ENCODE assay signal across 8 cellular contexts in genomic region chr1:180515857-180516388, GRCh38. TPM values are rescaled to one million over a fixed set of nuclear protein-coding genes. Genes with fewer than 3 reads are reported as not detected.
DNase-seq lines count a peak whose midpoint lies in the region; ATAC-seq and TF ChIP-seq lines count a peak whose summit lies in the region.

No MANE protein-coding gene starts in this region.

- CTCF ChIA-PET in activated CD4-positive, alpha-beta T cell treated with anti-CD3 and anti-CD28 coated beads for 36 hours (lab: Charles Lee), result interaction anchor here (0.6 to 10.4 kb wide), 35 partner anchors 11 to 652 kb away, joined by 3 to 142 read pairs (median 4); partner anchors contain the start of gene ACBD6

- no peak overlapping the region for H3K27ac Mint-ChIP-seq in activated CD4-positive, alpha-beta T cell treated with anti-CD3 and anti-CD28 coated beads for 36 hours

- peak; percentile 78 for TF ChIP-seq CTCF in colonic mucosa (IDR thresholded peaks at IDR 0.05)
- peak; percentile 82 for TF ChIP-seq CTCF in liver (IDR thresholded peaks at IDR 0.05; ENCODE audit: low read depth, low read length, missing input control)

- H3K4me1 ChIP-seq in colonic mucosa (no peaks in the 10 kb centered on the region), liver (ENCODE audit: control insufficient read depth in 4 of 4, insufficient read depth in 4 of 4, low read length in 3 of 4) (peaks cover 0 to 3% (median 0%) of the 10 kb centered on the region in 4 donors)

- no peaks in the 10 kb centered on the region for H3K9me3 ChIP-seq in colonic mucosa
- H3K9me3 ChIP-seq in liver (ENCODE audit: control insufficient read depth in 4 of 4, low read length in 3 of 4), result no peaks in the 10 kb centered on the region

- H3K9ac ChIP-seq in colonic mucosa (ENCODE audit: low read depth in 2 of 2, low read length in 2 of 2) (no peak overlapping the region), liver (ENCODE audit: low read depth in 1 of 2, low read length in 2 of 2) (no peak overlapping the region)

- peak; percentile 98 for ATAC-seq in HG03432 (IDR thresholded peaks at IDR 0.05; ENCODE audit: unreplicated experiment)
- ATAC-seq in activated CD4-positive, alpha-beta T cell treated with anti-CD3 and anti-CD28 coated beads for 36 hours, result peak; percentile 100

- H3K36me3 ChIP-seq in colonic mucosa (no peaks in the 10 kb centered on the region), liver (ENCODE audit: control insufficient read depth in 4 of 4, insufficient read depth in 3 of 4, low read depth in 1 of 4, low read length in 3 of 4) (no peaks in the 10 kb centered on the region)

- no peaks in the 10 kb centered on the region for H3K9me3 Mint-ChIP-seq in activated CD4-positive, alpha-beta T cell treated with anti-CD3 and anti-CD28 coated beads for 36 hours (ENCODE audit: low read depth)

- peak; percentile 97 to 98 for TF ChIP-seq RAD21 in liver (IDR thresholded peaks at IDR 0.05)

- DNase-seq in C1 segment of cervical spinal cord (lab: John Stamatoyannopoulos, UW) (peak in 12 of 14 donors; percentile 7 to 57 (median 24)), GM19238 (ENCODE audit: insufficient read length, low spot score) (peak; percentile 65), NCI-H510A treated with DMSO at 0.1 percent for 48 hours (lab: John Stamatoyannopoulos, UW) (peak; percentile 91), colonic mucosa (peak; percentile 72)
- peak; percentile 76 for DNase-seq in activated CD4-positive, alpha-beta T cell treated with anti-CD3 and anti-CD28 coated beads for 36 hours
- DNase-seq in stimulated activated CD8-positive, alpha-beta memory T cell treated with anti-CD3 and anti-CD28 coated beads, Interleukin-12 subunit alpha, Interleukin-12 subunit beta, amount 100 ng/mL, for 1 hour (ENCODE audit: low read depth), result peak; percentile 40

- no peaks in the 10 kb centered on the region for H3K4me1 Mint-ChIP-seq in activated CD4-positive, alpha-beta T cell treated with anti-CD3 and anti-CD28 coated beads for 36 hours

- no peak overlapping the region for H3K4me3 Mint-ChIP-seq in activated CD4-positive, alpha-beta T cell treated with anti-CD3 and anti-CD28 coated beads for 36 hours

- no peaks in the 10 kb centered on the region for H3K27me3 ChIP-seq in colonic mucosa
- no peaks in the 10 kb centered on the region for H3K27me3 ChIP-seq in liver (ENCODE audit: control insufficient read depth in 4 of 4, insufficient read depth in 4 of 4, low read length in 3 of 4)

- POLR2A ChIA-PET in activated CD4-positive, alpha-beta T cell treated with anti-CD3 and anti-CD28 coated beads for 36 hours (lab: Charles Lee), result interaction anchor here (0.6 kb wide), 1 partner anchor 272 kb away, joined by 6 read pairs; no protein-coding TSS in a partner anchor

- intact Hi-C loops in activated CD4-positive, alpha-beta T cell treated with anti-CD3 and anti-CD28 coated beads for 36 hours (cut with DNase I, micrococcal nuclease), result loop anchor here (1.0 to 10.0 kb wide), 5 partner anchors 344 to 909 kb away; no protein-coding TSS in a partner anchor
- intact Hi-C loops in colonic mucosa (cut with DNase I), result loop anchor here (5.0 kb wide), 1 partner anchor 346 kb away; no protein-coding TSS in a partner anchor

- 14% methylated on average over 8 of the region's 8 CpGs for WGBS in liver

- H3K4me3 ChIP-seq in colonic mucosa (no peak overlapping the region), liver (ENCODE audit: low read depth in 1 of 3, low read length in 3 of 3) (no peak overlapping the region)

- H3K27ac ChIP-seq in colonic mucosa, result no peak overlapping the region
- no peak overlapping the region for H3K27ac ChIP-seq in liver (ENCODE audit: low read depth in 1 of 2, low read length in 2 of 2)

- H3K27me3 Mint-ChIP-seq in activated CD4-positive, alpha-beta T cell treated with anti-CD3 and anti-CD28 coated beads for 36 hours, result peaks cover 4% of the 10 kb centered on the region

- no peaks in the 10 kb centered on the region for H3K36me3 Mint-ChIP-seq in activated CD4-positive, alpha-beta T cell treated with anti-CD3 and anti-CD28 coated beads for 36 hours (ENCODE audit: low read depth)

TF ChIP-seq in liver, 16 proteins besides CTCF, POLR2A, EP300 and RAD21:
- no peak for TF ChIP-seq MAX (IDR thresholded peaks at IDR 0.05)
- TF ChIP-seq HNF4G (IDR thresholded peaks at IDR 0.05), result no peak
- TF ChIP-seq JUND (IDR thresholded peaks at IDR 0.05), result no peak
- TF ChIP-seq REST (IDR thresholded peaks at IDR 0.05), result no peak
- TF ChIP-seq EGR1 (IDR thresholded peaks at IDR 0.05; ENCODE audit: low read depth in 2 of 2), result no peak
- no peak for TF ChIP-seq YY1 (IDR thresholded peaks at IDR 0.05)
- TF ChIP-seq ZBTB33 (IDR thresholded peaks at IDR 0.05), result no peak
- no peak for TF ChIP-seq FOXA2 (IDR thresholded peaks at IDR 0.05)
- no peak for TF ChIP-seq RXRA (IDR thresholded peaks at IDR 0.05)
- TF ChIP-seq SP1 (IDR thresholded peaks at IDR 0.05), result no peak
- TF ChIP-seq HNF4A (conservative IDR thresholded peaks at IDR 0.05), result no peak
- no peak for TF ChIP-seq NR2F2 (IDR thresholded peaks at IDR 0.05)

RNA-seq across cellular contexts. Expression of gene ACBD6, which starts 13.5 kb away (rescaled TPM):
- 10 to 100 TPM; 45.6 to 46.8 TPM for total RNA-seq in activated CD4-positive, alpha-beta T cell treated with anti-CD3 and anti-CD28 coated beads for 36 hours
- total RNA-seq in colonic mucosa, result 10 to 100 TPM; 16.1 to 25.8 TPM
- 10 to 100 TPM; 16.1 to 17.3 TPM for total RNA-seq in liver
- 10 to 100 TPM in 1 of 2 donors, 1 to 10 TPM in 1; 8.3 to 11.9 TPM for polyA plus RNA-seq in liver

RNA-seq across cellular contexts. Expression of gene OVAAL, which starts 42.8 kb away (rescaled TPM):
- not detected for total RNA-seq in activated CD4-positive, alpha-beta T cell treated with anti-CD3 and anti-CD28 coated beads for 36 hours
- total RNA-seq in colonic mucosa (not detected), liver (not detected)
- not detected for polyA plus RNA-seq in liver

Comparison
In these comparisons a context has a peak if more than half of its experiments do, and no peak if none do; other contexts are left out.
1. DNase-seq: peak in every context shown above with its lines; median percentile 91 in NCI-H510A treated with DMSO at 0.1 percent for 48 hours; 76 in activated CD4-positive, alpha-beta T cell treated with anti-CD3 and anti-CD28 coated beads for 36 hours; 72 in colonic mucosa; 65 in GM19238; 40 in stimulated activated CD8-positive, alpha-beta memory T cell treated with anti-CD3 and anti-CD28 coated beads, Interleukin-12 subunit alpha, Interleukin-12 subunit beta, amount 100 ng/mL, for 1 hour; 24 in C1 segment of cervical spinal cord.